ENCODE assay signal across 7 cellular contexts in genomic region chr10:80459047-80459865, GRCh38. TPM values are rescaled to one million over a fixed set of nuclear protein-coding genes. Genes with fewer than 3 reads are reported as not detected.
DNase-seq lines count a peak whose midpoint lies in the region; ATAC-seq and TF ChIP-seq lines count a peak whose summit lies in the region.

No MANE protein-coding gene starts in this region.

- TF ChIP-seq CTCF in NB4 (IDR thresholded peaks at IDR 0.05; ENCODE audit: low read depth, low read length) (no peak), neutrophil (IDR thresholded peaks at IDR 0.05) (no peak)

- peak overlapping the region; percentile 94 for H3K27ac Mint-ChIP-seq in activated CD8-positive, alpha-beta memory T cell treated with anti-CD3 and anti-CD28 coated beads, Interleukin-2, amount 10 ng/mL, durations not matched to agents 7 days and 5 days

- H3K36me3 Mint-ChIP-seq in activated CD8-positive, alpha-beta memory T cell treated with anti-CD3 and anti-CD28 coated beads, Interleukin-2, amount 10 ng/mL, durations not matched to agents 7 days and 5 days = peaks cover 31% of the 10 kb centered on the region

- no peaks in the 10 kb centered on the region for H3K27me3 Mint-ChIP-seq in activated CD8-positive, alpha-beta memory T cell treated with anti-CD3 and anti-CD28 coated beads, Interleukin-2, amount 10 ng/mL, durations not matched to agents 7 days and 5 days

- TF ChIP-seq POLR2A in NB4 (IDR thresholded peaks at IDR 0.05; ENCODE audit: extremely low read depth, insufficient read length) = no peak

- DNase-seq in NB4 (ENCODE audit: low read depth) (peak; percentile 96), globus pallidus (ENCODE audit: low spot score) (no peak)
- DNase-seq in activated CD8-positive, alpha-beta memory T cell treated with anti-CD3 and anti-CD28 coated beads, Interleukin-2, amount 10 ng/mL, durations not matched to agents 7 days and 5 days = peak; percentile 93

- peak overlapping the region; percentile 92 for H3K4me3 Mint-ChIP-seq in activated CD8-positive, alpha-beta memory T cell treated with anti-CD3 and anti-CD28 coated beads, Interleukin-2, amount 10 ng/mL, durations not matched to agents 7 days and 5 days

- H3K4me1 ChIP-seq in esophagus (ENCODE audit: control insufficient read depth in 2 of 2, insufficient read depth in 2 of 2, low read length in 1 of 2) (peaks cover 13 to 45% of the 10 kb centered on the region in 2 donors), neutrophil (ENCODE audit: control insufficient read depth in 1 of 2, insufficient read depth in 1 of 2, low read depth in 1 of 2, low read length in 1 of 2) (peaks cover 90 to 94% of the 10 kb centered on the region in 2 experiments)

- peak overlapping the region; percentile 94 to 100 for H3K27ac ChIP-seq in esophagus (ENCODE audit: low read depth in 2 of 2, low read length in 1 of 2)
- peak overlapping the region; percentile 82 for H3K27ac ChIP-seq in neutrophil

- WGBS in esophagus, 2 donors = 23 to 29% methylated on average over 9 of the region's 9 CpGs

- CTCF ChIA-PET in activated CD8-positive, alpha-beta memory T cell treated with anti-CD3 and anti-CD28 coated beads, Interleukin-2, amount 10 ng/mL, durations not matched to agents 7 days and 5 days (lab: Charles Lee) = interaction anchor here (0.7 to 22.0 kb wide), 10 partner anchors 9 to 76 kb away, joined by 3 to 378 read pairs (median 8); no protein-coding TSS in a partner anchor

- H3K9me3 ChIP-seq in esophagus (ENCODE audit: control insufficient read depth in 2 of 2, insufficient read depth in 1 of 2, low read depth in 1 of 2, low read length in 1 of 2) (no peaks in the 10 kb centered on the region), neutrophil (no peaks in the 10 kb centered on the region)

- H3K4me1 Mint-ChIP-seq in activated CD8-positive, alpha-beta memory T cell treated with anti-CD3 and anti-CD28 coated beads, Interleukin-2, amount 10 ng/mL, durations not matched to agents 7 days and 5 days = peaks cover 84% of the 10 kb centered on the region

- ATAC-seq in GM18502 (IDR thresholded peaks at IDR 0.05; ENCODE audit: poor library complexity, unreplicated experiment) = peak; percentile 55
- peak; percentile 35 for ATAC-seq in HG02571 (IDR thresholded peaks at IDR 0.05; ENCODE audit: unreplicated experiment)
- peak; percentile 57 for ATAC-seq in activated CD8-positive, alpha-beta memory T cell treated with anti-CD3 and anti-CD28 coated beads, Interleukin-2, amount 10 ng/mL, durations not matched to agents 7 days and 5 days

- H3K36me3 ChIP-seq in esophagus (ENCODE audit: control insufficient read depth in 2 of 2, insufficient read depth in 2 of 2, low read length in 1 of 2) (peaks cover 0 to 7% of the 10 kb centered on the region in 2 donors), neutrophil (peaks cover 5% of the 10 kb centered on the region)

- H3K9me3 Mint-ChIP-seq in activated CD8-positive, alpha-beta memory T cell treated with anti-CD3 and anti-CD28 coated beads, Interleukin-2, amount 10 ng/mL, durations not matched to agents 7 days and 5 days (ENCODE audit: low read depth) = no peaks in the 10 kb centered on the region

- H3K27me3 ChIP-seq in esophagus (ENCODE audit: control insufficient read depth in 1 of 2, insufficient read depth in 2 of 2, low read length in 2 of 2) = no peaks in the 10 kb centered on the region
- H3K27me3 ChIP-seq in neutrophil = no peaks in the 10 kb centered on the region

- H3K4me3 ChIP-seq in NB4 (ENCODE audit: low read depth, low read length) = peak overlapping the region; percentile 23
- H3K4me3 ChIP-seq in esophagus (ENCODE audit: low read depth in 1 of 2, low read length in 2 of 2) = peak overlapping the region; percentile 45 to 58
- peak overlapping the region; percentile 35 to 49 for H3K4me3 ChIP-seq in neutrophil (ENCODE audit: low read depth in 1 of 2, low read length in 1 of 2)

RNA-seq across cellular contexts. Expression of gene TSPAN14, which starts 5.1 kb away (rescaled TPM):
- total RNA-seq in activated CD8-positive, alpha-beta memory T cell treated with anti-CD3 and anti-CD28 coated beads, Interleukin-2, amount 10 ng/mL, durations not matched to agents 7 days and 5 days = 100 to 1,000 TPM; 100 to 104 TPM
- polyA plus RNA-seq in esophagus = 10 to 100 TPM; 50.6 to 63.2 TPM

RNA-seq across cellular contexts. Expression of gene PRXL2A, which starts 50.9 kb away (rescaled TPM):
- 10 to 100 TPM in 1 of 2 experiments, 1 to 10 TPM in 1; 8.1 to 12.2 TPM for total RNA-seq in activated CD8-positive, alpha-beta memory T cell treated with anti-CD3 and anti-CD28 coated beads, Interleukin-2, amount 10 ng/mL, durations not matched to agents 7 days and 5 days
- polyA plus RNA-seq in esophagus = 10 to 100 TPM; 47.3 to 87.9 TPM
